Comparison of ENCODE assay signal across 24 cellular contexts in genomic region chr1:208520700-208521099, GRCh38.
"Had no signal": no experiment of that assay in that cellular context is flagged by ENCODE, and none has a peak within 500 bp of the region (broad histone marks: within the 10 kb centered on the region; RNA-seq: fewer than 3 reads in every experiment).

No MANE protein-coding gene starts in this region.

- DNase-seq: activated B cell treated with CpG ODN at 0.5 μM for 24 hours; activated CD4-positive, alpha-beta T cell treated with anti-CD3 and anti-CD28 coated beads, Interleukin-2, amount 10 ng/mL, durations not matched to agents 24 days and 14 days; activated CD8-positive, alpha-beta memory T cell treated with anti-CD3 and anti-CD28 coated beads, Interleukin-2, amount 50 U/mL, for 4 hours; activated CD8-positive, alpha-beta T cell treated with anti-CD3 and anti-CD28 coated beads, Interleukin-2, amount 10 ng/mL, durations not matched to agents 7 days and 5 days; activated gamma-delta T cell; activated T-cell treated with anti-CD3 and anti-CD28 coated beads, Interleukin-2, amount 50 U/mL, for 48 hours; brain microvascular endothelial cell; effector memory CD8-positive, alpha-beta T cell; heart right ventricle; left colon; nephron progenitor cell; occipital lobe; stimulated activated CD4-positive, alpha-beta T cell treated with anti-CD3 and anti-CD28 coated beads, Interleukin-1b, Interleukin-23, amount 100 ng/mL, for 48 hours; thyroid gland; uterus had no signal

- H3K27me3 Mint-ChIP-seq: activated B cell treated with CpG ODN at 0.5 μM for 24 hours; activated CD4-positive, alpha-beta T cell treated with anti-CD3 and anti-CD28 coated beads, Interleukin-2, amount 10 ng/mL, durations not matched to agents 24 days and 14 days; central memory CD8-positive, alpha-beta T cell; dendritic cell treated with granulocyte-macrophage colony-stimulating factor and Interleukin-4, amounts not matched to agents 40 ng/mL and 50 ng/mL, for 4 days; effector memory CD8-positive, alpha-beta T cell had no signal

- H3K27ac Mint-ChIP-seq: activated B cell treated with CpG ODN at 0.5 μM for 24 hours; activated CD4-positive, alpha-beta T cell treated with anti-CD3 and anti-CD28 coated beads, Interleukin-2, amount 10 ng/mL, durations not matched to agents 24 days and 14 days; activated CD8-positive, alpha-beta T cell treated with anti-CD3 and anti-CD28 coated beads, Interleukin-2, amount 10 ng/mL, durations not matched to agents 7 days and 5 days; activated naive CD8-positive, alpha-beta T cell; dendritic cell treated with granulocyte-macrophage colony-stimulating factor and Interleukin-4, amounts not matched to agents 40 ng/mL and 50 ng/mL, for 4 days; effector memory CD8-positive, alpha-beta T cell; mesothelial cell of epicardium; nephron progenitor cell had no signal

- H3K9me3 ChIP-seq: gastroesophageal sphincter, prostate gland, thyroid gland, uterus had no signal

- H3K36me3 ChIP-seq: brain microvascular endothelial cell, gastroesophageal sphincter, heart right ventricle, prostate gland, thyroid gland, uterus had no signal

- H3K27me3 ChIP-seq: brain microvascular endothelial cell, gastroesophageal sphincter, heart right ventricle, thyroid gland, uterus had no signal

- H3K4me1 Mint-ChIP-seq: activated B cell treated with CpG ODN at 0.5 μM for 24 hours; activated CD4-positive, alpha-beta T cell treated with anti-CD3 and anti-CD28 coated beads, Interleukin-2, amount 10 ng/mL, durations not matched to agents 24 days and 14 days had no signal

- H3K4me3 Mint-ChIP-seq: activated B cell treated with CpG ODN at 0.5 μM for 24 hours; activated CD4-positive, alpha-beta T cell treated with anti-CD3 and anti-CD28 coated beads, Interleukin-2, amount 10 ng/mL, durations not matched to agents 24 days and 14 days; activated CD8-positive, alpha-beta T cell treated with anti-CD3 and anti-CD28 coated beads, Interleukin-2, amount 10 ng/mL, durations not matched to agents 7 days and 5 days; activated naive CD8-positive, alpha-beta T cell; central memory CD8-positive, alpha-beta T cell; dendritic cell treated with granulocyte-macrophage colony-stimulating factor and Interleukin-4, amounts not matched to agents 40 ng/mL and 50 ng/mL, for 4 days; effector memory CD8-positive, alpha-beta T cell; mesothelial cell of epicardium; nephron progenitor cell had no signal

- H3K4me3 ChIP-seq: gastroesophageal sphincter, heart right ventricle, lung, prostate gland, thyroid gland, uterus had no signal

- H3K9me3 Mint-ChIP-seq: effector memory CD8-positive, alpha-beta T cell had no signal

- H3K27ac ChIP-seq: brain microvascular endothelial cell, epithelial cell of prostate, gastroesophageal sphincter, heart right ventricle, prostate gland, thyroid gland, uterus had no signal

- H3K4me1 ChIP-seq: gastroesophageal sphincter, heart right ventricle, prostate gland, thyroid gland, uterus had no signal

- ATAC-seq: activated CD8-positive, alpha-beta T cell treated with anti-CD3 and anti-CD28 coated beads, Interleukin-2, amount 10 ng/mL, durations not matched to agents 7 days and 5 days; effector memory CD8-positive, alpha-beta T cell; gastroesophageal sphincter; heart right ventricle; sciatic nerve had no signal
